Comparison of ENCODE assay signal across 1 cellular context in genomic region chr17:39360537-39360936, GRCh38.
A peak's percentile ranks its signal among the peaks of the same experiment; 100 is the strongest.
TF ChIP-seq lines count a peak whose summit lies in the region.

No MANE protein-coding gene starts in this region.

TF ChIP-seq in K562, 482 proteins besides CTCF, POLR2A, EP300 and RAD21:
- TF ChIP-seq ZHX1 (conservative IDR thresholded peaks at IDR 0.05; ENCODE audit: low read length) (no peak), SMAD4 (CRISPR knock-in tag; conservative IDR thresholded peaks at IDR 0.05) (0 out of 2 replicates have a peak, but pooled peaks have one; percentile 21), RBM25 (IDR thresholded peaks at IDR 0.05; ENCODE audit: low read depth, low read length, severe bottlenecking) (no peak), ZNF592 (IDR thresholded peaks at IDR 0.05) (peak; percentile 33; the same call in 1 of the 2 replicates)
